21 cellular contexts compared by ENCODE assay signal in genomic region chr4:7687796-7688195, GRCh38.
DNase-seq lines count a peak whose midpoint lies in the region; ATAC-seq and FAIRE-seq lines count a peak whose summit lies in the region.
"Had no signal": no experiment of that assay in that cellular context is flagged by ENCODE, and none has a peak within 500 bp of the region (broad histone marks: within the 10 kb centered on the region; RNA-seq: fewer than 3 reads in every experiment).

No MANE protein-coding gene starts in this region.

- no peak overlapping the region for H3K27ac ChIP-seq in small intestine (ENCODE audit: low read depth in 1 of 2, low read length in 1 of 2)
- H3K27ac ChIP-seq: PC-9, SJSA1 had no signal

- H3K4me1 ChIP-seq in small intestine (ENCODE audit: control insufficient read depth in 2 of 2, insufficient read depth in 1 of 2, low read depth in 1 of 2, low read length in 1 of 2), result no peaks in the 10 kb centered on the region
- H3K4me1 ChIP-seq: SJSA1 had no signal

- no peaks in the 10 kb centered on the region for H3K36me3 ChIP-seq in small intestine (ENCODE audit: control insufficient read depth in 2 of 2, insufficient read depth in 2 of 2, low read length in 2 of 2)
- H3K36me3 ChIP-seq: SJSA1 had no signal

- WGBS in small intestine, 3 donors, result 72 to 86% (median 75%) methylated on average over 9 of the region's 9 CpGs

- peak; percentile 9 for DNase-seq in NCI-H2171 treated with DMSO at 0.1 percent for 48 hours (lab: John Stamatoyannopoulos, UW)
- DNase-seq in NCI-H2171 (lab: John Stamatoyannopoulos, UW), result no peak
- DNase-seq in NCI-H524 treated with DMSO at 0.1 percent for 48 hours (lab: John Stamatoyannopoulos, UW), result peak; percentile 56
- no peak for DNase-seq in left colon
- DNase-seq in small intestine, result peak; percentile 2
- DNase-seq in DMS79 (lab: John Stamatoyannopoulos, UW), result no peak
- no peak for DNase-seq in activated T-cell treated with anti-CD3 and anti-CD28 coated beads, Interleukin-2, amount 50 U/mL, for 4 hours
- DNase-seq: CD4-positive, CD25-positive, alpha-beta regulatory T cell; DMS79 treated with DMSO at 0.1 percent for 48 hours; GF-D8; HCEC 1CT; KBM-7; MV-4-11; NCI-H2029; NK-92 treated with Interleukin-12 subunit alpha and Interleukin-12 subunit beta, amount 100 ng/mL, for 24 hours; PC-9; Right ventricle myocardium superior had no signal

- no peaks in the 10 kb centered on the region for H3K27me3 ChIP-seq in small intestine (ENCODE audit: control insufficient read depth in 2 of 2, insufficient read depth in 2 of 2, low read length in 2 of 2)

- no peaks in the 10 kb centered on the region for H3K27me3 Mint-ChIP-seq in activated T-cell treated with anti-CD3 and anti-CD28 coated beads, Interleukin-2, amount 50 U/mL, for 4 hours (ENCODE audit: low read depth)

- H3K36me3 Mint-ChIP-seq in activated T-cell treated with anti-CD3 and anti-CD28 coated beads, Interleukin-2, amount 50 U/mL, for 4 hours (ENCODE audit: insufficient read depth), result no peaks in the 10 kb centered on the region
- H3K36me3 Mint-ChIP-seq: CD4-positive, CD25-positive, alpha-beta regulatory T cell had no signal

- no peak overlapping the region for H3K4me3 Mint-ChIP-seq in activated T-cell treated with anti-CD3 and anti-CD28 coated beads, Interleukin-2, amount 50 U/mL, for 4 hours
- H3K4me3 Mint-ChIP-seq: CD4-positive, CD25-positive, alpha-beta regulatory T cell had no signal

- no peaks in the 10 kb centered on the region for H3K4me1 Mint-ChIP-seq in activated T-cell treated with anti-CD3 and anti-CD28 coated beads, Interleukin-2, amount 50 U/mL, for 4 hours (ENCODE audit: low read depth)
- H3K4me1 Mint-ChIP-seq: CD4-positive, CD25-positive, alpha-beta regulatory T cell had no signal

- no peak for FAIRE-seq in small intestine (lab: Jason Lieb, UNC)
- FAIRE-seq: GM12891, H1 had no signal

- H3K9me3 Mint-ChIP-seq in activated T-cell treated with anti-CD3 and anti-CD28 coated beads, Interleukin-2, amount 50 U/mL, for 4 hours, result peaks cover 4% of the 10 kb centered on the region

- no peak overlapping the region for H3K4me3 ChIP-seq in small intestine (ENCODE audit: low read depth in 1 of 2, low read length in 2 of 2)
- H3K4me3 ChIP-seq: PC-9, SJSA1 had no signal

- peak; percentile 58 for ATAC-seq in left colon
- no peak for ATAC-seq in activated T-cell treated with anti-CD3 and anti-CD28 coated beads, Interleukin-2, amount 50 U/mL, for 4 hours
- ATAC-seq in GM21528 (IDR thresholded peaks at IDR 0.05; ENCODE audit: low FRiP score, unreplicated experiment), result no peak

- intact Hi-C loops in left colon (cut with DNase I, micrococcal nuclease), result no loop called here

- H3K9me3 ChIP-seq in small intestine (ENCODE audit: control insufficient read depth, low read depth), result no peaks in the 10 kb centered on the region
- H3K9me3 ChIP-seq: SJSA1 had no signal

Comparison
In these comparisons a context has a peak if more than half of its experiments do, and no peak if none do; other contexts are left out.
1. DNase-seq: peak in NCI-H2171 treated with DMSO at 0.1 percent for 48 hours (single experiment), NCI-H524 treated with DMSO at 0.1 percent for 48 hours (single experiment) and small intestine (single experiment); none in NCI-H2171 (single experiment), left colon (0 of 2), DMS79 (single experiment) and activated T-cell treated with anti-CD3 and anti-CD28 coated beads, Interleukin-2, amount 50 U/mL, for 4 hours (single experiment).